Comparison of ENCODE assay signal across 18 cellular contexts in genomic region chr15:69388259-69388658, GRCh38. TPM values are rescaled to one million over a fixed set of nuclear protein-coding genes. Genes with fewer than 3 reads are reported as not detected.
DNase-seq lines count a peak whose midpoint lies in the region; ATAC-seq, FAIRE-seq and TF ChIP-seq lines count a peak whose summit lies in the region.
"Had no signal": no experiment of that assay in that cellular context is flagged by ENCODE, and none has a peak within 500 bp of the region (broad histone marks: within the 10 kb centered on the region; RNA-seq: fewer than 3 reads in every experiment).

No MANE protein-coding gene starts in this region.

- peak overlapping the region; percentile 68 for H3K4me2 ChIP-seq in GM23248 (ENCODE audit: unreplicated experiment)

- no peak overlapping the region for H3K9ac ChIP-seq in GM23248
- no peak overlapping the region for H3K9ac ChIP-seq in kidney (ENCODE audit: low read length in 2 of 2)
- H3K9ac ChIP-seq: parathyroid adenoma had no signal

- intact Hi-C loops in kidney (cut with DNase I): no loop called here

- H3K9me2 ChIP-seq in GM23248 (ENCODE audit: insufficient read depth): no peaks in the 10 kb centered on the region

- H3K4me1 Mint-ChIP-seq in T-helper 17 cell: no peaks in the 10 kb centered on the region
- H3K4me1 Mint-ChIP-seq: activated CD4-positive, alpha-beta T cell treated with anti-CD3 and anti-CD28 coated beads, Interleukin-2, amount 10 ng/mL, durations not matched to agents 24 days and 14 days; IgD-negative memory B cell had no signal

- H2AFZ ChIP-seq in GM23248: no peak overlapping the region
- H2AFZ ChIP-seq: parathyroid adenoma had no signal

- H3K27me3 Mint-ChIP-seq in T-helper 17 cell: peaks cover 10% of the 10 kb centered on the region
- H3K27me3 Mint-ChIP-seq: IgD-negative memory B cell had no signal

- peaks cover 22% of the 10 kb centered on the region for H3K4me1 ChIP-seq in GM23248 (ENCODE audit: insufficient read depth)
- H3K4me1 ChIP-seq in kidney (ENCODE audit: control insufficient read depth in 1 of 2, insufficient read depth in 1 of 2, low read depth in 1 of 2, low read length in 2 of 2): peaks cover 6 to 15% of the 10 kb centered on the region in 2 donors
- H3K4me1 ChIP-seq: colonic mucosa, esophagus muscularis mucosa, testis had no signal

- no peaks in the 10 kb centered on the region for H3K79me2 ChIP-seq in GM23248 (ENCODE audit: insufficient read depth)
- H3K79me2 ChIP-seq: parathyroid adenoma had no signal

- H3K9me3 ChIP-seq in GM23248 (ENCODE audit: low read depth): no peaks in the 10 kb centered on the region
- no peaks in the 10 kb centered on the region for H3K9me3 ChIP-seq in T-helper 17 cell (ENCODE audit: control insufficient read depth, low read length, poor library complexity, severe bottlenecking)
- H3K9me3 ChIP-seq in kidney (ENCODE audit: control insufficient read depth in 1 of 2, low read length in 2 of 2): no peaks in the 10 kb centered on the region
- H3K9me3 ChIP-seq: colonic mucosa, esophagus muscularis mucosa, testis had no signal

- DNase-seq in A172 (ENCODE audit: low spot score): peak; percentile 71
- DNase-seq in GM23248: peak; percentile 59
- DNase-seq in T-helper 17 cell: no peak
- DNase-seq in foreskin melanocyte: peak; percentile 53
- no peak for DNase-seq in cerebellar nuclear complex (lab: John Stamatoyannopoulos, UW)
- no peak for DNase-seq in MV-4-11 (lab: John Stamatoyannopoulos, UW)
- no peak for DNase-seq in kidney
- DNase-seq: activated CD4-positive, alpha-beta T cell treated with anti-CD3 and anti-CD28 coated beads, Interleukin-2, amount 10 ng/mL, durations not matched to agents 24 days and 14 days; colonic mucosa; NCI-H1417 treated with DMSO at 0.1 percent for 48 hours; T-helper 2 cell; testis had no signal

- ATAC-seq in T-helper 17 cell (no peak), GM21529 (IDR thresholded peaks at IDR 0.05; ENCODE audit: unreplicated experiment) (no peak)

- H3K36me3 Mint-ChIP-seq in T-helper 17 cell (ENCODE audit: low read depth): no peaks in the 10 kb centered on the region
- H3K36me3 Mint-ChIP-seq: IgD-negative memory B cell had no signal

- 63 to 69% methylated on average over 6 of the region's 6 CpGs for WGBS in GM23248 (ENCODE audit: low coverage in 1 of 2, low lambda C conversion rate in 2 of 2, missing lambda C conversion rate in 2 of 2), 2 experiments

- no peaks in the 10 kb centered on the region for H4K20me1 ChIP-seq in GM23248 (ENCODE audit: insufficient read depth)

- H3K27ac ChIP-seq in GM23248: no peak overlapping the region
- H3K27ac ChIP-seq in kidney (ENCODE audit: low read depth in 2 of 2, low read length in 2 of 2): no peak overlapping the region
- H3K27ac ChIP-seq: colonic mucosa, esophagus muscularis mucosa, parathyroid adenoma, testis had no signal

- H3K36me3 ChIP-seq in GM23248 (ENCODE audit: low read depth) (no peaks in the 10 kb centered on the region), kidney (ENCODE audit: control insufficient read depth in 1 of 2, insufficient read depth in 2 of 2, low read length in 2 of 2) (peaks cover 5 to 16% of the 10 kb centered on the region in 2 donors)
- H3K36me3 ChIP-seq: colonic mucosa, esophagus muscularis mucosa had no signal

- peak overlapping the region; percentile 60 for H3K27ac Mint-ChIP-seq in T-helper 17 cell
- H3K27ac Mint-ChIP-seq: activated CD4-positive, alpha-beta T cell treated with anti-CD3 and anti-CD28 coated beads, Interleukin-2, amount 10 ng/mL, durations not matched to agents 24 days and 14 days; IgD-negative memory B cell had no signal

- FAIRE-seq in kidney (lab: Jason Lieb, UNC): no peak
- FAIRE-seq: GM12891, RCC 7860 had no signal

- in situ Hi-C loops in GM23248 (cut with MboI): loop anchor here (25.0 kb wide), 1 partner anchor 326 kb away; no protein-coding TSS in a partner anchor

- H3K4me3 ChIP-seq in GM23248: no peak overlapping the region
- no peak overlapping the region for H3K4me3 ChIP-seq in kidney (ENCODE audit: low read length in 2 of 2)
- H3K4me3 ChIP-seq: colonic mucosa, esophagus muscularis mucosa, testis had no signal

- H3K4me3 Mint-ChIP-seq in T-helper 17 cell: no peak overlapping the region
- H3K4me3 Mint-ChIP-seq: activated CD4-positive, alpha-beta T cell treated with anti-CD3 and anti-CD28 coated beads, Interleukin-2, amount 10 ng/mL, durations not matched to agents 24 days and 14 days; IgD-negative memory B cell had no signal

- no peaks in the 10 kb centered on the region for H3F3A ChIP-seq in GM23248 (ENCODE audit: insufficient read depth)

- H3K27me3 ChIP-seq in GM23248 (replicated peaks; ENCODE audit: insufficient read depth): no peaks in the 10 kb centered on the region
- H3K27me3 ChIP-seq: colonic mucosa, esophagus muscularis mucosa, testis had no signal

- no peak for TF ChIP-seq CTCF in kidney (IDR thresholded peaks at IDR 0.05; ENCODE audit: borderline replicate concordance, extremely low read depth, insufficient read depth)

RNA-seq across cellular contexts. Expression of gene KIF23, which starts 25.9 kb away (rescaled TPM):
- total RNA-seq in A172 (2014; rRNA removed; shearing (Covaris generic)): 103 and 135 TPM in 2 replicates
- total RNA-seq in GM23248 (2014; rRNA removed; shearing (Covaris generic)): 29.3 and 29.4 TPM in 2 replicates
- polyA plus RNA-seq in GM23248 (2016; fragmentation: Nextera tagmentation; extraction: Ambion mirVana) (27.6 and 28.8 TPM in 2 replicates), kidney (ENCODE audit: insufficient read depth, low read depth, low replicate concordance) (3.6 TPM)
- total RNA-seq in T-helper 17 cell (1 to 10 TPM; 1.6 to 4.3 TPM), kidney (2.5 TPM)

Comparison
In these comparisons a context has a peak if more than half of its experiments do, and no peak if none do; other contexts are left out.
1. DNase-seq: peak in A172 (single experiment), GM23248 (single experiment) and foreskin melanocyte (single experiment); none in T-helper 17 cell (0 of 3), cerebellar nuclear complex (0 of 2), MV-4-11 (single experiment) and kidney (single experiment).